Comparison of ENCODE assay signal across 8 cellular contexts in genomic region chr14:104866451-104867370, GRCh38. TPM values are rescaled to one million over a fixed set of nuclear protein-coding genes. Genes with fewer than 3 reads are reported as not detected.
DNase-seq lines count a peak whose midpoint lies in the region; ATAC-seq and TF ChIP-seq lines count a peak whose summit lies in the region.

No MANE protein-coding gene starts in this region.

- no peak for DNase-seq in CD4-positive, CD25-positive, alpha-beta regulatory T cell
- DNase-seq in SJSA1 (ENCODE audit: low read depth in 1 of 2, low spot score in 2 of 2) (no peak), fibroblast of pulmonary artery (ENCODE audit: low read depth) (no peak), osteocyte (ENCODE audit: extremely low spot score, unreplicated experiment) (no peak), GM19238 (ENCODE audit: insufficient read length, low spot score) (no peak), G401 (ENCODE audit: low spot score) (no peak)

- in situ Hi-C loops in G401 (cut with HindIII; ENCODE audit: low sequenced_read_pairs) = no loop called here

- H3K4me3 Mint-ChIP-seq in CD4-positive, CD25-positive, alpha-beta regulatory T cell = peak overlapping the region; percentile 29 to 87 (median 60)
- H3K4me3 Mint-ChIP-seq in osteocyte (ENCODE audit: unreplicated experiment) = peak overlapping the region; percentile 78

- no peaks in the 10 kb centered on the region for H3K36me3 Mint-ChIP-seq in CD4-positive, CD25-positive, alpha-beta regulatory T cell
- peaks cover 2% of the 10 kb centered on the region for H3K36me3 Mint-ChIP-seq in osteocyte (ENCODE audit: unreplicated experiment)

- H3K27ac ChIP-seq in CD4-positive, CD25-positive, alpha-beta regulatory T cell (ENCODE audit: insufficient read depth, low read length, poor library complexity, severe bottlenecking) = no peak overlapping the region
- H3K27ac ChIP-seq in SJSA1 = no peak overlapping the region

- ATAC-seq in CD4-positive, CD25-positive, alpha-beta regulatory T cell (ENCODE audit: low read depth in 2 of 2) = no peak
- ATAC-seq in HG03196 (IDR thresholded peaks at IDR 0.05; ENCODE audit: unreplicated experiment) (no peak), HG03097 (IDR thresholded peaks at IDR 0.05; ENCODE audit: low FRiP score, unreplicated experiment) (no peak)

- H3K27me3 ChIP-seq in CD4-positive, CD25-positive, alpha-beta regulatory T cell (ENCODE audit: control insufficient read depth, insufficient read depth, low read length) = no peaks in the 10 kb centered on the region
- H3K27me3 ChIP-seq in SJSA1 (replicated peaks) = peaks cover 10% of the 10 kb centered on the region

- H3K9me3 Mint-ChIP-seq in CD4-positive, CD25-positive, alpha-beta regulatory T cell = no peaks in the 10 kb centered on the region
- H3K9me3 Mint-ChIP-seq in osteocyte (ENCODE audit: unreplicated experiment) = no peaks in the 10 kb centered on the region

- H3K36me3 ChIP-seq in CD4-positive, CD25-positive, alpha-beta regulatory T cell (ENCODE audit: control insufficient read depth, insufficient read depth, low read length) = no peaks in the 10 kb centered on the region
- 0 out of 2 replicates have a peak, but pooled peaks cover 5% of the 10 kb centered on the region for H3K36me3 ChIP-seq in SJSA1

- H3K27ac Mint-ChIP-seq in CD4-positive, CD25-positive, alpha-beta regulatory T cell = peak overlapping the region in 1 of 3 donors; percentile 75
- no peak overlapping the region for H3K27ac Mint-ChIP-seq in osteocyte (ENCODE audit: unreplicated experiment)

- H3K4me1 ChIP-seq in CD4-positive, CD25-positive, alpha-beta regulatory T cell (ENCODE audit: control insufficient read depth, insufficient read depth, low read length, poor library complexity, severe bottlenecking) = peaks cover 20% of the 10 kb centered on the region
- H3K4me1 ChIP-seq in SJSA1 (replicated peaks) = peaks cover 16% of the 10 kb centered on the region

- peaks cover 0 to 16% (median 0%) of the 10 kb centered on the region in 4 donors for H3K4me1 Mint-ChIP-seq in CD4-positive, CD25-positive, alpha-beta regulatory T cell
- H3K4me1 Mint-ChIP-seq in osteocyte (ENCODE audit: unreplicated experiment) = peaks cover 15% of the 10 kb centered on the region

- no peak overlapping the region for H3K4me3 ChIP-seq in CD4-positive, CD25-positive, alpha-beta regulatory T cell (ENCODE audit: low read depth, low read length)
- H3K4me3 ChIP-seq in SJSA1 (peak overlapping the region; percentile 89), fibroblast of pulmonary artery (replicated peaks; ENCODE audit: low read depth, low read length) (peak overlapping the region; percentile 69)

- H3K27me3 Mint-ChIP-seq in CD4-positive, CD25-positive, alpha-beta regulatory T cell = peaks cover 16% of the 10 kb centered on the region
- peaks cover 10% of the 10 kb centered on the region for H3K27me3 Mint-ChIP-seq in osteocyte (ENCODE audit: unreplicated experiment)

- no peaks in the 10 kb centered on the region for H3K9me3 ChIP-seq in CD4-positive, CD25-positive, alpha-beta regulatory T cell (ENCODE audit: control insufficient read depth in 2 of 2, low read length in 2 of 2)
- no peaks in the 10 kb centered on the region for H3K9me3 ChIP-seq in SJSA1 (replicated peaks)

- TF ChIP-seq CTCF in fibroblast of pulmonary artery (IDR thresholded peaks at IDR 0.05; ENCODE audit: low read length, missing control alignments) = no peak
- TF ChIP-seq CTCF in osteocyte (IDR thresholded peaks at IDR 0.05) = no peak

RNA-seq across cellular contexts. Expression of gene CEP170B, which starts 1.6 kb away (rescaled TPM):
- 3.1 TPM for total RNA-seq in CD4-positive, CD25-positive, alpha-beta regulatory T cell
- under 1 TPM in 1 of 4 donors, not detected in 3; 0.03 TPM for polyA plus RNA-seq in CD4-positive, CD25-positive, alpha-beta regulatory T cell
- 5.9 and 9.3 TPM in 2 replicates for total RNA-seq in SJSA1 (2014; rRNA removed; shearing (Covaris generic))
- 26.4 and 26.5 TPM in 2 replicates for total RNA-seq in osteocyte
- 10.6 and 14.4 TPM in 2 replicates for total RNA-seq in G401 (2014; rRNA removed; shearing (Covaris generic))

RNA-seq across cellular contexts. Expression of gene PLD4, which starts 58.0 kb away (rescaled TPM):
- not detected for total RNA-seq in CD4-positive, CD25-positive, alpha-beta regulatory T cell
- under 1 TPM in 2 of 4 donors, not detected in 2; 0.34 to 0.69 TPM for polyA plus RNA-seq in CD4-positive, CD25-positive, alpha-beta regulatory T cell
- not detected in 2 replicates for total RNA-seq in SJSA1 (2014; rRNA removed; shearing (Covaris generic))
- 0.05 and 0.18 TPM in 2 replicates for total RNA-seq in osteocyte
- total RNA-seq in G401 (2014; rRNA removed; shearing (Covaris generic)) = not detected in 2 replicates
